ENCODE assay signal across 11 cellular contexts in the genomic region with DNA sequence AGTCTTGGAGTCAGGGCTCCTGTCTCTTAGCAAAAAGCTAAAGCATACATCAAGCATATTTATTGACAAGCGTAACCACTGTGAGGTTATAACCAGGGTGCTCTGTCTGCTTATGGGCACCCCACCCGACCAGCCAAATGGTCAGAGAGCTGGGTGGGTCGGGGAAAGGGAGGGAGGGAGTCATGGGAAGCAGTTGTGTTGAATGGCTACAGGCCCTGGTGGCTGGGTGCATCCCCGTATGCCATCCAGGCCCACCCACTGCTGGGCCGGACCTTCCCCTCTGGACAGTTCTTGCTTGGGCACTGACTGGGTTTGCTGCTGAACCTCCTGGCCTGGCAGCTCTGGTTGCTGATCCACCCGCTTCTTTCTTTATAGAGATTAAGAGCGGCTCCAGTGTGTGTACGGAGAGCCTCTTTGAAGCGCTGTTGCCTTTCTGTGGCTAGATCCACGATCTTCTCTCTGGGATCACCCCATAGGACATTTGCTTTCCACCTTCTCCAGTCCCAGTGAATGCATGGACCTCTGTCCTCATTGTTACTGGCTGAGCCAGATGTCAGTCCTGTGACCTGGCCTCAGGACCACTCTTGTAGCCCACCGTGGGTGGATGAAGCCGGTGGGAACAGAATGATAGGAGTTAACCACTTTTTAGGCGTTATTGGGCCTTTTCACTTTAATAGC. TPM values are rescaled to one million over a fixed set of nuclear protein-coding genes. Genes with fewer than 3 reads are reported as not detected.
A peak's percentile ranks its signal among the peaks of the same experiment; 100 is the strongest.
DNase-seq lines count a peak whose midpoint lies in the region; ATAC-seq and TF ChIP-seq lines count a peak whose summit lies in the region.
"Had no signal": no experiment of that assay in that cellular context is flagged by ENCODE, and none has a peak within 500 bp of the region (broad histone marks: within the 10 kb centered on the region; RNA-seq: fewer than 3 reads in every experiment).

No MANE protein-coding gene starts in this region.

- peaks cover 5% of the 10 kb centered on the region for H3K27me3 Mint-ChIP-seq in nephron progenitor cell (ENCODE audit: low read depth, poor library complexity)

- peak; percentile 52 for DNase-seq in NCI-H69 (lab: John Stamatoyannopoulos, UW)
- peak; percentile 47 for DNase-seq in nephron progenitor cell
- DNase-seq in GM10248 (ENCODE audit: extremely low spot score), result no peak
- no peak for DNase-seq in NCI-H2029 treated with DMSO at 0.1 percent for 48 hours (lab: John Stamatoyannopoulos, UW)
- DNase-seq: activated CD4-positive, alpha-beta T cell treated with anti-CD3 and anti-CD28 coated beads, Interleukin-2, amount 50 U/mL, for 1 hour; DMS79; NCI-H1436 had no signal

- H3K27ac ChIP-seq in ACC112 (ENCODE audit: low read depth, low read length) (peak overlapping the region; percentile 100), duodenal mucosa (ENCODE audit: low read depth, low read length) (peak overlapping the region; percentile 41)

- H3K4me1 ChIP-seq in ACC112 (ENCODE audit: control insufficient read depth, insufficient read depth, low read length, unreplicated experiment) (peaks cover 88% of the 10 kb centered on the region), duodenal mucosa (ENCODE audit: control insufficient read depth in 1 of 2, insufficient read depth in 2 of 2, low read length in 2 of 2) (peaks cover 42 to 43% of the 10 kb centered on the region in 2 donors)

- ATAC-seq in GM21737 (IDR thresholded peaks at IDR 0.05; ENCODE audit: unreplicated experiment) (no peak), esophagus mucosa (no peak)

- no peaks in the 10 kb centered on the region for H3K27me3 ChIP-seq in ACC112 (ENCODE audit: insufficient read depth, low read length)
- no peaks in the 10 kb centered on the region for H3K27me3 ChIP-seq in duodenal mucosa (ENCODE audit: control insufficient read depth in 1 of 2, insufficient read depth in 2 of 2, low read length in 2 of 2)

- peak overlapping the region; percentile 45 for H3K4me3 Mint-ChIP-seq in nephron progenitor cell

- H3K79me2 ChIP-seq in ACC112 (ENCODE audit: control insufficient read depth, insufficient read depth, low read length, unreplicated experiment), result peaks cover 74% of the 10 kb centered on the region

- POLR2A ChIA-PET in GM10248 (lab: Yijun Ruan, JAX), result no interaction called here

- peak overlapping the region; percentile 98 for H3K27ac Mint-ChIP-seq in nephron progenitor cell

- H3K4me3 ChIP-seq in ACC112 (ENCODE audit: low read depth, low read length), result peak overlapping the region; percentile 50; the same call in 1 of the 2 replicates
- H3K4me3 ChIP-seq in duodenal mucosa (ENCODE audit: low read depth in 1 of 2, low read length in 2 of 2), result no peak overlapping the region

- TF ChIP-seq CTCF in nephron progenitor cell (IDR thresholded peaks at IDR 0.05), result no peak
- TF ChIP-seq CTCF in GM10248 (IDR thresholded peaks at IDR 0.05; ENCODE audit: control extremely low read depth, extremely low read depth, low read depth, missing control alignments), result no peak

- H3K9me3 ChIP-seq in duodenal mucosa (ENCODE audit: control insufficient read depth in 1 of 2, low read length in 2 of 2), result no peaks in the 10 kb centered on the region

- no peaks in the 10 kb centered on the region for H3K9me3 Mint-ChIP-seq in nephron progenitor cell

- peaks cover 5% of the 10 kb centered on the region for H3K36me3 Mint-ChIP-seq in nephron progenitor cell (ENCODE audit: low read depth)

- H3K36me3 ChIP-seq in ACC112 (ENCODE audit: insufficient read depth, low read length) (peaks cover 6% of the 10 kb centered on the region), duodenal mucosa (ENCODE audit: control insufficient read depth in 1 of 2, insufficient read depth in 2 of 2, low read length in 2 of 2) (no peaks in the 10 kb centered on the region)

- peaks cover 91% of the 10 kb centered on the region for H3K4me1 Mint-ChIP-seq in nephron progenitor cell

- CTCF ChIA-PET in GM10248 (lab: Yijun Ruan, JAX), result interaction anchor here (1.5 to 2.0 kb wide), 2 partner anchors 13 to 27 kb away, joined by 4 to 5 read pairs; no protein-coding TSS in a partner anchor

- H3K9ac ChIP-seq in duodenal mucosa (ENCODE audit: low read depth in 1 of 2, low read length in 2 of 2), result no peak overlapping the region

- no peak overlapping the region for H2AFZ ChIP-seq in ACC112 (ENCODE audit: low read length, unreplicated experiment)

RNA-seq across cellular contexts. Expression of gene SMAD3, which starts 59.6 kb away (rescaled TPM):
- total RNA-seq in esophagus mucosa, result 35.6 TPM

Comparison
In these comparisons a context has a peak if more than half of its experiments do, and no peak if none do; other contexts are left out.
1. DNase-seq: peak in NCI-H69 (single experiment) and nephron progenitor cell (single experiment); none in GM10248 (single experiment) and NCI-H2029 treated with DMSO at 0.1 percent for 48 hours (single experiment).